In genomic region chr5:93573627-93573974, GRCh38 we compare ENCODE assay signal across 1 cellular context.
TF ChIP-seq lines count a peak whose summit lies in the region.

No MANE protein-coding gene starts in this region.

TF ChIP-seq in GM12878, 131 proteins besides CTCF, POLR2A, EP300 and RAD21:
- TF ChIP-seq EZH2 (IDR thresholded peaks at IDR 0.05; ENCODE audit: borderline replicate concordance, control insufficient read depth, low read depth, low read length): 0 out of 2 replicates have a peak, but pooled peaks have one; percentile 22
- TF ChIP-seq SPI1 (IDR thresholded peaks at IDR 0.05; ENCODE audit: borderline replicate concordance, insufficient read depth, low read depth, low read length): no peak
